Comparison of ENCODE assay signal across 10 cellular contexts in the genomic region with DNA sequence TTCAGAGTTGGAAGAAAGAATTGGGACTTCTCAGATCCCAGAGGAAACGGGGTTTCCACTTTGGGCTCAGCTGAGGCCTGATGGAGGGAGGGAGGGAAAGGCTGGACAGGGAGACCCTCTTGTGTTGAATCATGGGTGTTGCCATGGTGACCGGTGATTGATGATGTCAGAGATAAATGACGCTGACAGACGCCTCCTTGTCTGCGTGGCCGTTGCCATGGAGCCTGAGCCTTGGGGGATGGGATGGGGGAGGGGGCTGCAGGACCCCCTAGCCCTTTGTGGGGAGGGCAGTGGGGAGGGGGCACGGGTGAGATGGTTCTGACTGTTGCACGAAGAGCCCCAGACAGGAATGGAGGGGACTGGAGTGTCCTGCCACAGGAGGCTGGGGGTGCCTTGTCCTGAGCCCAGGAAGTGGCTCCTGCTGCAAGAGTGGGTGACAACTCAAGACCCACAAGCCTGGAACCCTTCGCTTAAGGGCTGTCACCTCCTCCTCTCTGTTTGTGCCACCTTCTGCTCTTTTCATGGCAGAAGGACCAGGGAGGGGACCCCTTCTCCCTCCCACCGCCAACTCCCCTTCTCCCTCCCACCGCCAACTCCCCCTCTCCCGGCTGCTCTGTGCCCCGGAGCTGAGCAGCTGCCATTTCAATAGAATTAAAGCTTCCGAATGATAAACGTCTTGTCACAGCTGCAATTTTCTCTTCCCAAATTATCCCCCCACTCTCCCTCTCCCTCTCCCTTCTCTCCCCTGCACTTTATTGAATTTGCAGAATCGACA. TPM values are rescaled to one million over a fixed set of nuclear protein-coding genes. Genes with fewer than 3 reads are reported as not detected.
DNase-seq lines count a peak whose midpoint lies in the region; ATAC-seq and TF ChIP-seq lines count a peak whose summit lies in the region.
"Had no signal": no experiment of that assay in that cellular context is flagged by ENCODE, and none has a peak within 500 bp of the region (broad histone marks: within the 10 kb centered on the region; RNA-seq: fewer than 3 reads in every experiment).

No MANE protein-coding gene starts in this region.

- no peaks in the 10 kb centered on the region for H3K27me3 Mint-ChIP-seq in activated naive CD4-positive, alpha-beta T cell treated with anti-CD3 and anti-CD28 coated beads, Interleukin-2, amount 50 U/mL, for 24 hours

- H3K4me3 ChIP-seq in adrenal gland (no peak overlapping the region), hepatocyte (no peak overlapping the region), stomach (no peak overlapping the region)

- no peaks in the 10 kb centered on the region for H3K9me2 ChIP-seq in hepatocyte (replicated peaks; ENCODE audit: insufficient read depth)

- no peak for DNase-seq in activated naive CD4-positive, alpha-beta T cell treated with Interleukin-2 at 50 U/mL for 16 hours
- peak in 4 of 7 donors; percentile 32 to 87 (median 48) for DNase-seq in adrenal gland
- DNase-seq in hepatocyte (ENCODE audit: low spot score) = peak; percentile 66
- DNase-seq in stomach = no peak
- DNase-seq in ureter (ENCODE audit: low spot score) = no peak
- DNase-seq in stimulated activated naive CD8-positive, alpha-beta T cell treated with anti-CD3 and anti-CD28 coated beads, Interleukin-15, Interleukin-2, amounts not matched to agents 100 U/mL and 50 U/mL, for 24 hours = no peak
- DNase-seq in NCI-H345 treated with DMSO at 0.1 percent for 48 hours (lab: John Stamatoyannopoulos, UW; ENCODE audit: unreplicated experiment) = no peak
- DNase-seq: ACHN; effector CD4-positive, alpha-beta T cell had no signal

- no peak overlapping the region for H2AFZ ChIP-seq in hepatocyte

- H4K20me1 ChIP-seq in hepatocyte (ENCODE audit: insufficient read depth, poor library complexity, severe bottlenecking) = peaks cover 37% of the 10 kb centered on the region

- no peak for TF ChIP-seq EP300 in stomach (IDR thresholded peaks at IDR 0.05)

- no peak overlapping the region for H3K4me3 Mint-ChIP-seq in activated naive CD4-positive, alpha-beta T cell treated with anti-CD3 and anti-CD28 coated beads, Interleukin-2, amount 50 U/mL, for 24 hours

- no peak for ATAC-seq in stimulated activated naive CD8-positive, alpha-beta T cell treated with anti-CD3 and anti-CD28 coated beads, Interleukin-15, Interleukin-2, amounts not matched to agents 100 U/mL and 50 U/mL, for 24 hours

- H3K9me3 Mint-ChIP-seq in activated naive CD4-positive, alpha-beta T cell treated with anti-CD3 and anti-CD28 coated beads, Interleukin-2, amount 50 U/mL, for 24 hours = no peaks in the 10 kb centered on the region

- peaks cover 54% of the 10 kb centered on the region for H3K79me2 ChIP-seq in hepatocyte

- H3K4me1 Mint-ChIP-seq in activated naive CD4-positive, alpha-beta T cell treated with anti-CD3 and anti-CD28 coated beads, Interleukin-2, amount 50 U/mL, for 24 hours = peaks cover 41% of the 10 kb centered on the region

- no peak for TF ChIP-seq CTCF in adrenal gland (IDR thresholded peaks at IDR 0.05)
- no peak for TF ChIP-seq CTCF in hepatocyte (IDR thresholded peaks at IDR 0.05; ENCODE audit: poor library complexity)
- TF ChIP-seq CTCF in stomach (IDR thresholded peaks at IDR 0.05) = no peak

- peak overlapping the region; percentile 30 for H3K27ac Mint-ChIP-seq in activated naive CD4-positive, alpha-beta T cell treated with anti-CD3 and anti-CD28 coated beads, Interleukin-2, amount 50 U/mL, for 24 hours

- H3K36me3 ChIP-seq in adrenal gland (replicated peaks in 1 of 2) (peaks cover 0 to 36% of the 10 kb centered on the region in 2 donors), hepatocyte (replicated peaks; ENCODE audit: insufficient read depth, low read depth) (no peaks in the 10 kb centered on the region), stomach (peaks cover 35 to 75% (median 58%) of the 10 kb centered on the region in 4 donors)

- H3K4me1 ChIP-seq in adrenal gland (replicated peaks in 1 of 2) = peaks cover 45 to 72% of the 10 kb centered on the region in 2 donors
- H3K4me1 ChIP-seq in hepatocyte (ENCODE audit: insufficient read depth) = peaks cover 68% of the 10 kb centered on the region
- peaks cover 65 to 94% (median 75%) of the 10 kb centered on the region in 4 donors for H3K4me1 ChIP-seq in stomach

- H3K27ac ChIP-seq in adrenal gland (peak overlapping the region in 2 of 5 donors; percentile 90 to 100), hepatocyte (peak overlapping the region; percentile 55), stomach (peak overlapping the region in 4 of 5 donors; percentile 5 to 98 (median 68))

- H3K36me3 Mint-ChIP-seq in activated naive CD4-positive, alpha-beta T cell treated with anti-CD3 and anti-CD28 coated beads, Interleukin-2, amount 50 U/mL, for 24 hours = peaks cover 5% of the 10 kb centered on the region

- WGBS in adrenal gland, 4 donors = 56 to 71% (median 66%) methylated on average over 10 to 16 of the region's 16 CpGs
- WGBS in hepatocyte (ENCODE audit: low lambda C conversion rate, missing lambda C conversion rate) = 47% methylated on average over 11 of the region's 16 CpGs
- 48 to 60% (median 57%) methylated on average over 16 of the region's 16 CpGs for WGBS in stomach, 5 donors

- H3K27me3 ChIP-seq in adrenal gland (no peaks in the 10 kb centered on the region), hepatocyte (no peaks in the 10 kb centered on the region), stomach (no peaks in the 10 kb centered on the region)

- no peaks in the 10 kb centered on the region for H3K9me3 ChIP-seq in adrenal gland (replicated peaks in 1 of 3)
- no peaks in the 10 kb centered on the region for H3K9me3 ChIP-seq in hepatocyte (ENCODE audit: low read depth)
- H3K9me3 ChIP-seq in stomach = no peaks in the 10 kb centered on the region

- peak overlapping the region; percentile 48 for H3K4me2 ChIP-seq in hepatocyte

- TF ChIP-seq POLR2A in adrenal gland (IDR thresholded peaks at IDR 0.05) = no peak
- no peak for TF ChIP-seq POLR2A in stomach (IDR thresholded peaks at IDR 0.05)

- intact Hi-C loops in adrenal gland (cut with DNase I) (loop anchor here in 1 of 2 donors (10.0 kb wide), 1 partner anchor 156 kb away; no protein-coding TSS in a partner anchor), stomach (cut with DNase I; ENCODE audit: low total_unique reads) (no loop called here)

RNA-seq across cellular contexts. Expression of gene GJD3, which starts 13.9 kb away (rescaled TPM):
- total RNA-seq in adrenal gland = 1 to 10 TPM; 1.3 to 8.7 (median 1.9) TPM
- not detected for polyA plus RNA-seq in adrenal gland
- 0.47 TPM in 1 of 2 replicates, not detected in the other for total RNA-seq in hepatocyte
- polyA plus RNA-seq in hepatocyte = 3.3 and 3.8 TPM in 2 replicates
- 1 to 10 TPM in 1 of 5 donors, under 1 TPM in 1, not detected in 3; 0.55 to 1.2 TPM for total RNA-seq in stomach
- polyA plus RNA-seq in stomach = not detected
- 2.0 TPM for total RNA-seq in ureter

RNA-seq across cellular contexts. Expression of gene RARA, which starts 41.6 kb away (rescaled TPM):
- 10 to 100 TPM; 24.8 to 51.8 (median 34.4) TPM for total RNA-seq in adrenal gland
- polyA plus RNA-seq in adrenal gland = 10 to 100 TPM; 12.7 to 58.2 (median 26.8) TPM
- total RNA-seq in hepatocyte = 19.2 and 30.0 TPM in 2 replicates
- polyA plus RNA-seq in hepatocyte = 33.1 and 34.4 TPM in 2 replicates
- total RNA-seq in stomach = 10 to 100 TPM; 14.3 to 40.8 (median 24.6) TPM
- 10 to 100 TPM; 11.2 to 20.0 (median 17.1) TPM for polyA plus RNA-seq in stomach
- 34.9 TPM for total RNA-seq in ureter

Comparison
In these comparisons a context has a peak if more than half of its experiments do, and no peak if none do; other contexts are left out.
1. DNase-seq: peak in adrenal gland (4 of 7) and hepatocyte (single experiment); none in activated naive CD4-positive, alpha-beta T cell treated with Interleukin-2 at 50 U/mL for 16 hours (single experiment), stomach (single experiment), ureter (single experiment), stimulated activated naive CD8-positive, alpha-beta T cell treated with anti-CD3 and anti-CD28 coated beads, Interleukin-15, Interleukin-2, amounts not matched to agents 100 U/mL and 50 U/mL, for 24 hours (single experiment) and NCI-H345 treated with DMSO at 0.1 percent for 48 hours (single experiment).